ENCODE assay signal across 8 cellular contexts in the genomic region with DNA sequence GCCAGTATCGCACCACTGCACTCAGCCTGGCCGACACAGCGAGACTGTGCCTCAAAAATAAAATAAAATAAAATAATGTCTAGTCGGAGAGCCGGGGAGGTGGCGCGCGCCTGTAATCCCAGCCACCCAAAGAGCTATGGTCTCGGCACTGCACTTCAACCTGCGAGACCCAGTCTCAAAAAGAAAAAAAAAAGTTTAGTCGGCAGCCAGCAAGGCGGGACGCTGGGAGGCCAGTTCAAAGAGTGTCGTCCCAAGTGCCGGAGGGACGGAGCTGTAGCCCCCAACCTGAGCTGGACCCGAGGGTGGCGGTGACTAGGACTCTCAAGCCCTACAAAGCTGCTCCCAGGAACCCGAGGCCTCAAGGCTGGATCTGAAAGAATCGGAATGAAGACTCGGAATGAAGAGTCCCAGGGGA.
DNase-seq lines count a peak whose midpoint lies in the region; ATAC-seq and TF ChIP-seq lines count a peak whose summit lies in the region.

No MANE protein-coding gene starts in this region.

- H3K36me3 ChIP-seq in RWPE2 (ENCODE audit: low read depth) = no peaks in the 10 kb centered on the region
- no peaks in the 10 kb centered on the region for H3K36me3 ChIP-seq in rectal smooth muscle tissue (ENCODE audit: control insufficient read depth, insufficient read depth, low read length)

- H3K9ac ChIP-seq in rectal smooth muscle tissue (ENCODE audit: low read length) = peak overlapping the region; percentile 45

- DNase-seq in RWPE2 (ENCODE audit: low spot score) (no peak), fibroblast of pulmonary artery (ENCODE audit: low read depth) (no peak)
- no peak for DNase-seq in stimulated activated CD4-positive, alpha-beta T cell treated with anti-CD3 and anti-CD28 coated beads, Interleukin-2, amount 100 ng/mL, for 48 hours
- DNase-seq in stimulated activated CD4-positive, alpha-beta T cell treated with anti-CD3 and anti-CD28 coated beads, Interleukin-2, amount 100 ng/mL, for 24 hours = no peak
- no peak for DNase-seq in activated CD4-positive, alpha-beta T cell treated with anti-CD3 and anti-CD28 coated beads for 1 hour

- no peaks in the 10 kb centered on the region for H3K9me3 ChIP-seq in RWPE2 (ENCODE audit: severe bottlenecking)

- TF ChIP-seq CTCF in RWPE2 (IDR thresholded peaks at IDR 0.05; ENCODE audit: poor library complexity, severe bottlenecking) (no peak), fibroblast of pulmonary artery (IDR thresholded peaks at IDR 0.05; ENCODE audit: low read length, missing control alignments) (no peak)

- ATAC-seq in GM18498 (IDR thresholded peaks at IDR 0.05; ENCODE audit: unreplicated experiment) = peak; percentile 4
- no peak for ATAC-seq in RWPE2 (ENCODE audit: low read depth)
- ATAC-seq in HG03432 (IDR thresholded peaks at IDR 0.05; ENCODE audit: unreplicated experiment) = no peak

- H3K4me1 ChIP-seq in RWPE2 (ENCODE audit: insufficient read depth, poor library complexity, severe bottlenecking) = peaks cover 11% of the 10 kb centered on the region
- peaks cover 6% of the 10 kb centered on the region for H3K4me1 ChIP-seq in rectal smooth muscle tissue (ENCODE audit: control insufficient read depth, insufficient read depth, low read length)

- peak overlapping the region; percentile 40 for H3K4me3 ChIP-seq in RWPE2 (ENCODE audit: severe bottlenecking)
- peak overlapping the region; percentile 67 for H3K4me3 ChIP-seq in fibroblast of pulmonary artery (replicated peaks; ENCODE audit: low read depth, low read length)
- H3K4me3 ChIP-seq in rectal smooth muscle tissue (ENCODE audit: low read length) = peak overlapping the region; percentile 92

- peak overlapping the region; percentile 22 for H3K27ac ChIP-seq in RWPE2 (ENCODE audit: poor library complexity, severe bottlenecking)
- peak overlapping the region; percentile 80 for H3K27ac ChIP-seq in rectal smooth muscle tissue (ENCODE audit: low read depth, low read length)

- no peaks in the 10 kb centered on the region for H3K27me3 ChIP-seq in RWPE2 (ENCODE audit: insufficient read depth, poor library complexity, severe bottlenecking)
- no peaks in the 10 kb centered on the region for H3K27me3 ChIP-seq in rectal smooth muscle tissue (ENCODE audit: control insufficient read depth, insufficient read depth, low read length)

Comparison
In these comparisons a context has a peak if more than half of its experiments do, and no peak if none do; other contexts are left out.
1. H3K4me3 ChIP-seq: peak in every context shown above with its lines; median percentile 92 in rectal smooth muscle tissue; 67 in fibroblast of pulmonary artery; 40 in RWPE2.